In genomic region chrX:40543661-40544328, GRCh38 we compare ENCODE assay signal across 8 cellular contexts. TPM values are rescaled to one million over a fixed set of nuclear protein-coding genes. Genes with fewer than 3 reads are reported as not detected.
A peak's percentile ranks its signal among the peaks of the same experiment; 100 is the strongest.
DNase-seq lines count a peak whose midpoint lies in the region; ATAC-seq, FAIRE-seq and TF ChIP-seq lines count a peak whose summit lies in the region.

No MANE protein-coding gene starts in this region.

- peak; percentile 64 for FAIRE-seq in small intestine (lab: Jason Lieb, UNC)

- no peak for DNase-seq in AG09309 (ENCODE audit: low read depth)
- DNase-seq in GM12864 (ENCODE audit: low read depth) = peak; percentile 10
- DNase-seq in NCI-H2227 (lab: John Stamatoyannopoulos, UW; ENCODE audit: unreplicated experiment) = peak; percentile 79
- DNase-seq in astrocyte of the hippocampus (ENCODE audit: low read depth, low spot score) = peak; percentile 66
- DNase-seq in iPS DF 19.7 (ENCODE audit: low read depth, low spot score) = peak; percentile 45
- DNase-seq in small intestine = peak; percentile 50
- no peak for DNase-seq in GF-D8 (lab: John Stamatoyannopoulos, UW)

- H3K9me3 ChIP-seq in small intestine (ENCODE audit: control insufficient read depth, low read depth) = no peaks in the 10 kb centered on the region

- H3K27me3 ChIP-seq in small intestine (ENCODE audit: control insufficient read depth in 2 of 2, insufficient read depth in 2 of 2, low read length in 2 of 2) = no peaks in the 10 kb centered on the region

- 4 to 6% (median 5%) methylated on average over 8 of the region's 8 CpGs for WGBS in small intestine, 3 donors

- no peaks in the 10 kb centered on the region for H3K36me3 ChIP-seq in small intestine (ENCODE audit: control insufficient read depth in 2 of 2, insufficient read depth in 2 of 2, low read length in 2 of 2)

- ATAC-seq in GM21390 (IDR thresholded peaks at IDR 0.05; ENCODE audit: unreplicated experiment) = no peak

- no peaks in the 10 kb centered on the region for H3K4me1 ChIP-seq in small intestine (ENCODE audit: control insufficient read depth in 2 of 2, insufficient read depth in 1 of 2, low read depth in 1 of 2, low read length in 1 of 2)

- no peak overlapping the region for H3K4me3 ChIP-seq in AG09309 (ENCODE audit: control insufficient read depth, low read depth, low read length)
- H3K4me3 ChIP-seq in GM12864 (ENCODE audit: low read depth, low read length) = no peak overlapping the region
- H3K4me3 ChIP-seq in small intestine (ENCODE audit: low read depth in 1 of 2, low read length in 2 of 2) = no peak overlapping the region

- H3K27ac ChIP-seq in small intestine (ENCODE audit: low read depth in 1 of 2, low read length in 1 of 2) = no peak overlapping the region

- peak; percentile 76 for TF ChIP-seq CTCF in AG09309 (IDR thresholded peaks at IDR 0.05; ENCODE audit: control insufficient read depth, insufficient read depth, low read depth, low read length, missing control alignments)
- TF ChIP-seq CTCF in GM12864 (IDR thresholded peaks at IDR 0.05; ENCODE audit: low read depth, low read length, missing control alignments) = peak; percentile 76

RNA-seq across cellular contexts. Expression of gene ATP6AP2, which starts 37.0 kb away (rescaled TPM):
- 10 to 100 TPM; 13.0 to 58.7 (median 19.5) TPM for polyA plus RNA-seq in small intestine

Comparison
In these comparisons a context has a peak if more than half of its experiments do, and no peak if none do; other contexts are left out.
1. DNase-seq: peak in GM12864 (single experiment), NCI-H2227 (single experiment), astrocyte of the hippocampus (single experiment), iPS DF 19.7 (single experiment) and small intestine (single experiment); none in AG09309 (single experiment) and GF-D8 (single experiment).